ENCODE assay signal across 19 cellular contexts in genomic region chr13:45949161-45949560, GRCh38.
DNase-seq lines count a peak whose midpoint lies in the region; FAIRE-seq and TF ChIP-seq lines count a peak whose summit lies in the region.
"Had no signal": no experiment of that assay in that cellular context is flagged by ENCODE, and none has a peak within 500 bp of the region (broad histone marks: within the 10 kb centered on the region; RNA-seq: fewer than 3 reads in every experiment).

No MANE protein-coding gene starts in this region.

- H3K18ac ChIP-seq in mesendoderm (ENCODE audit: low read length) = no peak overlapping the region

- H3K27me3 Mint-ChIP-seq in CD14-positive monocyte (ENCODE audit: low read depth in 3 of 3) = peaks cover 0 to 2% (median 0%) of the 10 kb centered on the region in 3 donors
- H3K27me3 Mint-ChIP-seq in astrocyte (ENCODE audit: low read depth, unreplicated experiment) = no peaks in the 10 kb centered on the region

- H3K4me1 Mint-ChIP-seq in CD14-positive monocyte (peaks cover 29% of the 10 kb centered on the region), astrocyte (ENCODE audit: low read depth, unreplicated experiment) (peaks cover 6% of the 10 kb centered on the region)

- CTCF ChIA-PET in RWPE1 (lab: Yijun Ruan, JAX) = no interaction called here

- no peak overlapping the region for H3K4me3 ChIP-seq in astrocyte (ENCODE audit: insufficient read depth, low read depth, low read length)
- no peak overlapping the region for H3K4me3 ChIP-seq in breast epithelium
- H3K4me3 ChIP-seq in mesendoderm (ENCODE audit: low read length) = no peak overlapping the region
- H3K4me3 ChIP-seq: A549, HAP-1 had no signal

- H4K20me1 ChIP-seq in astrocyte (ENCODE audit: insufficient read depth, low read length) = no peaks in the 10 kb centered on the region

- H3K4me2 ChIP-seq in astrocyte (ENCODE audit: low read length) (no peak overlapping the region), mesendoderm (ENCODE audit: low read length) (no peak overlapping the region)
- H3K4me2 ChIP-seq: A549, KMS-11 had no signal

- H3K36me3 ChIP-seq in astrocyte (ENCODE audit: insufficient read depth, low read length) = no peaks in the 10 kb centered on the region
- no peaks in the 10 kb centered on the region for H3K36me3 ChIP-seq in breast epithelium
- H3K36me3 ChIP-seq in mesendoderm (ENCODE audit: control insufficient read depth, insufficient read depth, low read length) = no peaks in the 10 kb centered on the region
- H3K36me3 ChIP-seq: HAP-1 had no signal

- no peak overlapping the region for H3K4me3 Mint-ChIP-seq in CD14-positive monocyte
- no peak overlapping the region for H3K4me3 Mint-ChIP-seq in astrocyte (ENCODE audit: unreplicated experiment)

- H3K27ac Mint-ChIP-seq in CD14-positive monocyte (peak overlapping the region in 4 of 7 donors; percentile 66 to 100 (median 90)), astrocyte (ENCODE audit: unreplicated experiment) (no peak overlapping the region)

- no peak overlapping the region for H2BK120ac ChIP-seq in mesendoderm (ENCODE audit: low read depth, low read length)

- no peak overlapping the region for H4K8ac ChIP-seq in mesendoderm (ENCODE audit: low read depth, low read length)

- H3K23ac ChIP-seq in mesendoderm (ENCODE audit: low read length) = no peak overlapping the region

- no peaks in the 10 kb centered on the region for H3K9me3 ChIP-seq in astrocyte (ENCODE audit: insufficient read depth, low read depth, low read length)
- H3K9me3 ChIP-seq in breast epithelium = no peaks in the 10 kb centered on the region
- H3K9me3 ChIP-seq: A549, HAP-1 had no signal

- TF ChIP-seq POLR2A in breast epithelium (IDR thresholded peaks at IDR 0.05) = no peak

- no peaks in the 10 kb centered on the region for H3K79me1 ChIP-seq in mesendoderm (ENCODE audit: low read length)

- no peaks in the 10 kb centered on the region for H3K79me2 ChIP-seq in astrocyte (ENCODE audit: insufficient read depth, low read length)
- no peaks in the 10 kb centered on the region for H3K79me2 ChIP-seq in mesendoderm (ENCODE audit: control insufficient read depth, insufficient read depth, low read length)

- H3K36me3 Mint-ChIP-seq in CD14-positive monocyte = peaks cover under 1 to 6% of the 10 kb centered on the region in 2 donors
- H3K36me3 Mint-ChIP-seq in astrocyte (ENCODE audit: low read depth, unreplicated experiment) = no peaks in the 10 kb centered on the region

- no peak overlapping the region for H2AFZ ChIP-seq in astrocyte (ENCODE audit: low read depth, low read length)

- no peak overlapping the region for H3K56ac ChIP-seq in mesendoderm (ENCODE audit: low read length)

- H3K27ac ChIP-seq in astrocyte (ENCODE audit: low read depth, low read length) (no peak overlapping the region), RWPE1 (no peak overlapping the region), breast epithelium (no peak overlapping the region), mesendoderm (ENCODE audit: low read depth, low read length) (no peak overlapping the region)
- H3K27ac ChIP-seq: A549, KMS-11 had no signal

- no peak overlapping the region for H3K4ac ChIP-seq in mesendoderm (ENCODE audit: low read depth, low read length)

- intact Hi-C loops in CD14-positive monocyte (cut with micrococcal nuclease) (no loop called here), breast epithelium (cut with DNase I; ENCODE audit: low total_unique reads) (no loop called here)

- FAIRE-seq in astrocyte (lab: Jason Lieb, UNC) = no peak
- FAIRE-seq: A549 had no signal

- WGBS in mesendoderm (ENCODE audit: extremely low coverage, insufficient coverage, low lambda C conversion rate) = no CpG with 5 or more reads among the region's 1 CpG

- no peak overlapping the region for H2BK5ac ChIP-seq in mesendoderm (ENCODE audit: low read length)

- POLR2A ChIA-PET in RWPE1 (lab: Yijun Ruan, JAX; ENCODE audit: low non-redundant PET) = no interaction called here

- H3K9ac ChIP-seq in astrocyte (ENCODE audit: low read length) = no peak overlapping the region
- H3K9ac ChIP-seq in mesendoderm (ENCODE audit: low read length) = no peak overlapping the region
- H3K9ac ChIP-seq: KMS-11 had no signal

- H2BK15ac ChIP-seq in mesendoderm (replicated peaks; ENCODE audit: low read depth) = no peak overlapping the region

- peaks cover 0 to 6% (median 2%) of the 10 kb centered on the region in 7 donors for H3K9me3 Mint-ChIP-seq in CD14-positive monocyte
- no peaks in the 10 kb centered on the region for H3K9me3 Mint-ChIP-seq in astrocyte (ENCODE audit: unreplicated experiment)

- DNase-seq in CD14-positive monocyte (ENCODE audit: low spot score) = no peak
- DNase-seq in astrocyte (ENCODE audit: low read depth) = peak; percentile 75
- peak; percentile 34 for DNase-seq in iris pigment epithelial cell (ENCODE audit: low read depth)
- peak; percentile 51 for DNase-seq in smooth muscle cell of the brain vasculature (ENCODE audit: low read depth, low spot score)
- no peak for DNase-seq in RWPE1 (ENCODE audit: low spot score)
- no peak for DNase-seq in breast epithelium (ENCODE audit: low spot score in 2 of 2)
- DNase-seq in mesendoderm = no peak
- DNase-seq: C1 segment of cervical spinal cord, DMS79 treated with DMSO at 0.1 percent for 48 hours, NCI-H1417, NCI-H187 treated with DMSO at 0.1 percent for 48 hours, NCI-H226, NCI-H82, PC-3, RPMI8226, SIG-M5 had no signal

- no peak overlapping the region for H2AK5ac ChIP-seq in mesendoderm (ENCODE audit: low read length)

- no peak overlapping the region for H4K5ac ChIP-seq in mesendoderm (ENCODE audit: low read length)

- H3K4me1 ChIP-seq in astrocyte (ENCODE audit: insufficient read depth, low read length) = no peaks in the 10 kb centered on the region
- no peaks in the 10 kb centered on the region for H3K4me1 ChIP-seq in breast epithelium
- no peaks in the 10 kb centered on the region for H3K4me1 ChIP-seq in mesendoderm (ENCODE audit: control insufficient read depth, low read depth, low read length)
- H3K4me1 ChIP-seq: A549, HAP-1 had no signal

- TF ChIP-seq CTCF in CD14-positive monocyte (IDR thresholded peaks at IDR 0.05) = no peak
- TF ChIP-seq CTCF in astrocyte (IDR thresholded peaks at IDR 0.05; ENCODE audit: insufficient read depth, low read depth, low read length) = no peak
- no peak for TF ChIP-seq CTCF in RWPE1 (conservative IDR thresholded peaks at IDR 0.05; ENCODE audit: low read depth)
- TF ChIP-seq CTCF in breast epithelium (IDR thresholded peaks at IDR 0.05) = no peak

- H3K27me3 ChIP-seq in astrocyte (ENCODE audit: insufficient read depth, low read length) (no peaks in the 10 kb centered on the region), breast epithelium (no peaks in the 10 kb centered on the region), mesendoderm (ENCODE audit: insufficient read depth, low read length, poor library complexity) (no peaks in the 10 kb centered on the region)

Comparison
In these comparisons a context has a peak if more than half of its experiments do, and no peak if none do; other contexts are left out.
1. DNase-seq: peak in astrocyte (single experiment), iris pigment epithelial cell (single experiment) and smooth muscle cell of the brain vasculature (single experiment); none in CD14-positive monocyte (single experiment), RWPE1 (single experiment), breast epithelium (0 of 2) and mesendoderm (single experiment).